Comparison of ENCODE assay signal across 24 cellular contexts in the genomic region with DNA sequence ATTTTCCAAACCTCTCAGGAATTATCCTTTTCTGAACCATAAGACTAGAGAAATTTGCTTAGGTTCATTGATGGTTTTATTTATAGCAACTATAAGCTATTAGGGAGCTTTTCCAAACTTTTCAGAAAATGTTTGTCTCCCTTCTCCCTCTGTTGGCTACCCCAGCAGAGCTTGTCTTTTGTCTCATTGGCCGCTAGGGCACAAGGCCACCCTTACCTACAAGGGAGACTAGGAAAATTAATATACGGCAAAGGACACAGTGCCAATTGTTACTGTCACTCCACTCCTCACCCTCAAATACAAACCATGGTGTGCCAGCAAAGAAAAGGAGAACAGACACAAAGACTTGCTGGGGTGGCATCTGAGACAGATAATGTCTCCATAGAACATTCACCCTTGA.
"Had no signal": no experiment of that assay in that cellular context is flagged by ENCODE, and none has a peak within 500 bp of the region (broad histone marks: within the 10 kb centered on the region; RNA-seq: fewer than 3 reads in every experiment).

No MANE protein-coding gene starts in this region.

- ATAC-seq: activated T-cell treated with anti-CD3 and anti-CD28 coated beads, Interleukin-2, amount 50 U/mL, for 72 hours; esophagus mucosa; gastrocnemius medialis; left lobe of liver; stimulated activated naive CD8-positive, alpha-beta T cell treated with anti-CD3 and anti-CD28 coated beads, Interleukin-15, amount 100 ng/mL, for 72 hours had no signal

- H3K9me3 ChIP-seq: breast epithelium, gastrocnemius medialis, suprapubic skin, transverse colon, vagina had no signal

- DNase-seq: activated CD4-positive, CD25-positive, alpha-beta regulatory T cell treated with anti-CD3 and anti-CD28 coated beads, Interleukin-2, amount 50 U/mL, for 72 hours; activated CD8-positive, alpha-beta memory T cell treated with anti-CD3 and anti-CD28 coated beads for 24 hours; activated CD8-positive, alpha-beta memory T cell treated with anti-CD3 and anti-CD28 coated beads, Interleukin-2, amount 50 U/mL, for 48 hours; activated effector memory CD4-positive, alpha-beta T cell treated with anti-CD3 and anti-CD28 coated beads, Interleukin-2, amount 50 U/mL, for 16 hours; activated naive CD4-positive, alpha-beta T cell treated with anti-CD3 and anti-CD28 coated beads, Interleukin-2, amount 50 U/mL, for 16 hours; activated T-cell treated with anti-CD3 and anti-CD28 coated beads, Interleukin-2, amount 50 U/mL, for 72 hours; aorta; effector CD4-positive, alpha-beta T cell; gastrocnemius medialis; head of caudate nucleus; kidney; nephron progenitor cell; occipital lobe; posterior cingulate gyrus; stimulated activated CD4-positive, alpha-beta T cell treated with anti-CD3 and anti-CD28 coated beads, Interleukin-2, amount 100 ng/mL, for 48 hours; stimulated activated naive CD8-positive, alpha-beta T cell treated with anti-CD3 and anti-CD28 coated beads, Interleukin-15, amount 100 ng/mL, for 72 hours; transverse colon had no signal

- H3K27me3 ChIP-seq: vagina had no signal

- H3K27ac ChIP-seq: breast epithelium, coronary artery, gastrocnemius medialis, suprapubic skin, transverse colon, vagina had no signal

- H3K36me3 ChIP-seq: breast epithelium, gastrocnemius medialis, suprapubic skin, transverse colon, vagina had no signal

- H3K4me3 ChIP-seq: breast epithelium, coronary artery, gastrocnemius medialis, lung, suprapubic skin, transverse colon, vagina had no signal

- H3K4me1 ChIP-seq: breast epithelium, gastrocnemius medialis, suprapubic skin, transverse colon, vagina had no signal
